8 cellular contexts compared by ENCODE assay signal in genomic region chr7:116588641-116589594, GRCh38.
A peak's percentile ranks its signal among the peaks of the same experiment; 100 is the strongest.
DNase-seq lines count a peak whose midpoint lies in the region; ATAC-seq, FAIRE-seq and TF ChIP-seq lines count a peak whose summit lies in the region.

No MANE protein-coding gene starts in this region.

- H3K36me3 Mint-ChIP-seq in astrocyte (ENCODE audit: low read depth, unreplicated experiment) (no peaks in the 10 kb centered on the region), immature natural killer cell (no peaks in the 10 kb centered on the region)

- H3K4me1 Mint-ChIP-seq in astrocyte (ENCODE audit: low read depth, unreplicated experiment), result peaks cover 14% of the 10 kb centered on the region
- H3K4me1 Mint-ChIP-seq in immature natural killer cell, result peaks cover 13 to 23% of the 10 kb centered on the region in 2 donors

- no peaks in the 10 kb centered on the region for H3K79me2 ChIP-seq in astrocyte (ENCODE audit: insufficient read depth, low read length)

- H4K20me1 ChIP-seq in astrocyte (ENCODE audit: insufficient read depth, low read length), result no peaks in the 10 kb centered on the region

- H3K4me1 ChIP-seq in astrocyte (ENCODE audit: insufficient read depth, low read length), result peaks cover 12% of the 10 kb centered on the region

- peak overlapping the region; percentile 57 for H3K4me3 Mint-ChIP-seq in astrocyte (ENCODE audit: unreplicated experiment)
- H3K4me3 Mint-ChIP-seq in immature natural killer cell, result no peak overlapping the region

- peak overlapping the region; percentile 44 for H2AFZ ChIP-seq in astrocyte (ENCODE audit: low read depth, low read length)

- ATAC-seq in GM21529 (IDR thresholded peaks at IDR 0.05; ENCODE audit: unreplicated experiment), result no peak

- H3K9me3 ChIP-seq in astrocyte (ENCODE audit: insufficient read depth, low read depth, low read length), result no peaks in the 10 kb centered on the region

- H3K27ac Mint-ChIP-seq in astrocyte (ENCODE audit: unreplicated experiment), result peak overlapping the region; percentile 60
- H3K27ac Mint-ChIP-seq in immature natural killer cell, result no peak overlapping the region

- DNase-seq in Daoy (ENCODE audit: low read depth), result peak; percentile 71
- DNase-seq in H4 (ENCODE audit: low spot score), result peak; percentile 70
- peak; percentile 3 for DNase-seq in NCI-H2196 treated with DMSO at 0.1 percent for 48 hours (lab: John Stamatoyannopoulos, UW; ENCODE audit: unreplicated experiment)
- DNase-seq in astrocyte (ENCODE audit: low read depth), result peak; percentile 56
- DNase-seq in immature natural killer cell, result peak; percentile 24 to 34 (median 31)
- DNase-seq in superior temporal gyrus (ENCODE audit: extremely low spot score), result peak; percentile 95
- no peak for DNase-seq in HK-2 (ENCODE audit: unreplicated experiment)

- no peaks in the 10 kb centered on the region for H3K27me3 ChIP-seq in astrocyte (ENCODE audit: insufficient read depth, low read length)

- H3K9me3 Mint-ChIP-seq in astrocyte (ENCODE audit: unreplicated experiment), result no peaks in the 10 kb centered on the region
- no peaks in the 10 kb centered on the region for H3K9me3 Mint-ChIP-seq in immature natural killer cell

- peak overlapping the region; percentile 67 for H3K4me2 ChIP-seq in astrocyte (ENCODE audit: low read length)

- no peak for FAIRE-seq in astrocyte (lab: Jason Lieb, UNC)

- no peak overlapping the region for H3K4me3 ChIP-seq in astrocyte (ENCODE audit: insufficient read depth, low read depth, low read length)

- H3K27ac ChIP-seq in astrocyte (ENCODE audit: low read depth, low read length), result peak overlapping the region; percentile 73

- peak overlapping the region; percentile 65 for H3K9ac ChIP-seq in astrocyte (ENCODE audit: low read length)

- H3K36me3 ChIP-seq in astrocyte (ENCODE audit: insufficient read depth, low read length), result no peaks in the 10 kb centered on the region

- peaks cover 4% of the 10 kb centered on the region for H3K27me3 Mint-ChIP-seq in astrocyte (ENCODE audit: low read depth, unreplicated experiment)
- H3K27me3 Mint-ChIP-seq in immature natural killer cell (ENCODE audit: low read depth in 3 of 3), result peaks cover 5 to 12% (median 7%) of the 10 kb centered on the region in 3 donors

- peak; percentile 55 for TF ChIP-seq CTCF in astrocyte (IDR thresholded peaks at IDR 0.05; ENCODE audit: insufficient read depth, low read depth, low read length)
